10 cellular contexts compared by ENCODE assay signal in the genomic region with DNA sequence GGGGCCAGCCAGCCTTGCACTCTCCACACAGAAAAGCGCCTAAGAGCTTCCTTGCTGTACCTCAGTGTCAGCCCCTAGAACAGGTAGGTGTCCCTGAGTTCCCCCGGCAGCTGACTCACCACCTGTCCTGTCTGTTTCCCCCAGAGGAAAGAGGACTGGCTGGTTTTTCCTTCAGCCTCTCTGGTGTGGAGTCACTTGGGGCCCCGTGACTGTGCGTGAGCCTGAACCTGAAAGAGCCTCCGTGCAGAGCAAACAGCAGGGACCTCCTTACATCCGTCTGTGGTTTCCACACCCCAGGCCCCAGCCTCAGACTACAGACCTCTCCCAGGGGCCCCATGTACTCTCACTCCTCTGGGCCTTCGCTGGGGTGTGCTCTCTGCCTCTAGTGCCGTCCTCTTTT.
DNase-seq lines count a peak whose midpoint lies in the region; ATAC-seq and TF ChIP-seq lines count a peak whose summit lies in the region.
"Had no signal": no experiment of that assay in that cellular context is flagged by ENCODE, and none has a peak within 500 bp of the region (broad histone marks: within the 10 kb centered on the region; RNA-seq: fewer than 3 reads in every experiment).

No MANE protein-coding gene starts in this region.

- CTCF ChIA-PET in activated CD8-positive, alpha-beta memory T cell treated with anti-CD3 and anti-CD28 coated beads, Interleukin-2, amount 10 ng/mL, durations not matched to agents 7 days and 5 days (lab: Charles Lee): interaction anchor here (0.8 to 3.5 kb wide), 4 partner anchors 11 to 76 kb away, joined by 3 to 12 read pairs (median 8); no protein-coding TSS in a partner anchor

- peaks cover 9% of the 10 kb centered on the region for H3K27me3 Mint-ChIP-seq in activated CD8-positive, alpha-beta memory T cell treated with anti-CD3 and anti-CD28 coated beads, Interleukin-2, amount 10 ng/mL, durations not matched to agents 7 days and 5 days
- no peaks in the 10 kb centered on the region for H3K27me3 Mint-ChIP-seq in type B pancreatic cell

- peaks cover 2% of the 10 kb centered on the region for H3K36me3 Mint-ChIP-seq in activated CD8-positive, alpha-beta memory T cell treated with anti-CD3 and anti-CD28 coated beads, Interleukin-2, amount 10 ng/mL, durations not matched to agents 7 days and 5 days
- no peaks in the 10 kb centered on the region for H3K36me3 Mint-ChIP-seq in type B pancreatic cell

- no peaks in the 10 kb centered on the region for H3K9me3 ChIP-seq in mucosa of descending colon

- H3K4me3 Mint-ChIP-seq in activated CD8-positive, alpha-beta memory T cell treated with anti-CD3 and anti-CD28 coated beads, Interleukin-2, amount 10 ng/mL, durations not matched to agents 7 days and 5 days: peak overlapping the region; percentile 17
- no peak overlapping the region for H3K4me3 Mint-ChIP-seq in type B pancreatic cell
- H3K4me3 Mint-ChIP-seq: nephron had no signal

- H3K9me3 Mint-ChIP-seq in activated CD8-positive, alpha-beta memory T cell treated with anti-CD3 and anti-CD28 coated beads, Interleukin-2, amount 10 ng/mL, durations not matched to agents 7 days and 5 days (ENCODE audit: low read depth): no peaks in the 10 kb centered on the region
- peaks cover 6% of the 10 kb centered on the region for H3K9me3 Mint-ChIP-seq in type B pancreatic cell

- no peaks in the 10 kb centered on the region for H3K36me3 ChIP-seq in mucosa of descending colon (ENCODE audit: low read depth)

- peaks cover 21% of the 10 kb centered on the region for H3K4me1 Mint-ChIP-seq in activated CD8-positive, alpha-beta memory T cell treated with anti-CD3 and anti-CD28 coated beads, Interleukin-2, amount 10 ng/mL, durations not matched to agents 7 days and 5 days
- peaks cover 26% of the 10 kb centered on the region for H3K4me1 Mint-ChIP-seq in type B pancreatic cell (ENCODE audit: unreplicated experiment)
- H3K4me1 Mint-ChIP-seq: nephron had no signal

- peak; percentile 96 for ATAC-seq in activated CD8-positive, alpha-beta memory T cell treated with anti-CD3 and anti-CD28 coated beads, Interleukin-2, amount 10 ng/mL, durations not matched to agents 7 days and 5 days
- ATAC-seq in mucosa of descending colon: peak; percentile 87

- H3K4me3 ChIP-seq in mucosa of descending colon: no peak overlapping the region

- no peaks in the 10 kb centered on the region for H3K4me1 ChIP-seq in mucosa of descending colon (ENCODE audit: low read depth)

- DNase-seq in activated gamma-delta T cell treated with Interleukin-2 at 50 U/mL for 16 hours (peak; percentile 60), activated gamma-delta T cell (lab: John Stamatoyannopoulos, UW) (no peak), mucosa of descending colon (peak; percentile 16 to 73 (median 38)), type B pancreatic cell (ENCODE audit: extremely low spot score, unreplicated experiment) (no peak), HuH-7 (ENCODE audit: low spot score) (no peak), NCI-H2227 (lab: John Stamatoyannopoulos, UW; ENCODE audit: unreplicated experiment) (no peak), pons (ENCODE audit: low spot score) (no peak)
- DNase-seq in activated CD8-positive, alpha-beta memory T cell treated with anti-CD3 and anti-CD28 coated beads, Interleukin-2, amount 10 ng/mL, durations not matched to agents 7 days and 5 days: peak; percentile 85
- DNase-seq: H7 had no signal

- intact Hi-C loops in mucosa of descending colon (cut with DNase I, micrococcal nuclease): no loop called here

- TF ChIP-seq CTCF in mucosa of descending colon (IDR thresholded peaks at IDR 0.05): no peak
- TF ChIP-seq CTCF in type B pancreatic cell (conservative IDR thresholded peaks at IDR 0.05): no peak

- peak overlapping the region; percentile 79 for H3K27ac Mint-ChIP-seq in activated CD8-positive, alpha-beta memory T cell treated with anti-CD3 and anti-CD28 coated beads, Interleukin-2, amount 10 ng/mL, durations not matched to agents 7 days and 5 days
- H3K27ac Mint-ChIP-seq in type B pancreatic cell: peak overlapping the region; percentile 29
- H3K27ac Mint-ChIP-seq: nephron had no signal

Comparison
In these comparisons a context has a peak if more than half of its experiments do, and no peak if none do; other contexts are left out.
1. DNase-seq: peak in activated gamma-delta T cell treated with Interleukin-2 at 50 U/mL for 16 hours (single experiment), activated CD8-positive, alpha-beta memory T cell treated with anti-CD3 and anti-CD28 coated beads, Interleukin-2, amount 10 ng/mL, durations not matched to agents 7 days and 5 days (single experiment) and mucosa of descending colon (3 of 3); none in activated gamma-delta T cell (single experiment), type B pancreatic cell (single experiment), HuH-7 (single experiment), NCI-H2227 (single experiment) and pons (single experiment).